In the genomic region with DNA sequence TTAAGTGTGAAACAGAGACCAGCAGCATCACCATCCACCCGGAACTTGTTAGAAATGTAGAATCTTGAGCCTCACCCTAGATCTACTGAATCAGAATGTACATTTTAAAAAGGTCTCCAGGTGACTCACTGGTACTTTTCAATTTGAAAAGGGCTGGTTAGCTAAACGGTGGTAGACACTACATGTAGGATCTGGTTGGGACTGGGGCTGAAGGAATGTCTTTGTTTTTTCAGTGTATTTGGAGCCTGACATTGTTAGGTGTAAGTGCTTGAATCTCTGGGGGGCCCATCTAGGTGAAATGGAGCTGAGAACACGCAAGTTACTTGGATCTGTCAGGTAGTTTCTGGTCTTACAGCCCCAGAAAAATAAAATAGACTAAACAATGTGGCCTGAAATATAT, we compare ENCODE assay signal across 22 cellular contexts. TPM values are rescaled to one million over a fixed set of nuclear protein-coding genes. Genes with fewer than 3 reads are reported as not detected.
DNase-seq lines count a peak whose midpoint lies in the region; ATAC-seq, FAIRE-seq and TF ChIP-seq lines count a peak whose summit lies in the region.
"Had no signal": no experiment of that assay in that cellular context is flagged by ENCODE, and none has a peak within 500 bp of the region (broad histone marks: within the 10 kb centered on the region; RNA-seq: fewer than 3 reads in every experiment).

No MANE protein-coding gene starts in this region.

- no peak for TF ChIP-seq POLR2A in A549 (IDR thresholded peaks at IDR 0.05; ENCODE audit: low read length)

- no peak overlapping the region for H3K4me3 ChIP-seq in A549
- no peak overlapping the region for H3K4me3 ChIP-seq in H7 (ENCODE audit: insufficient read depth, low read depth, low read length)
- peak overlapping the region; percentile 26; the same call in 1 of the 2 replicates for H3K4me3 ChIP-seq in iPS-20b (ENCODE audit: low read length)
- H3K4me3 ChIP-seq: breast epithelium, coronary artery, mucosa of descending colon, prostate gland, suprapubic skin had no signal

- H3K4me1 ChIP-seq in A549 (peaks cover 9% of the 10 kb centered on the region; the same call in 1 of the 3 replicates), iPS-20b (ENCODE audit: insufficient read depth, low read length) (peaks cover 17% of the 10 kb centered on the region)
- H3K4me1 ChIP-seq: breast epithelium, prostate gland, suprapubic skin had no signal

- H3K9me3 ChIP-seq in A549 (no peaks in the 10 kb centered on the region), iPS-20b (ENCODE audit: insufficient read depth, low read depth, low read length) (no peaks in the 10 kb centered on the region)
- H3K9me3 ChIP-seq: breast epithelium, mucosa of descending colon, prostate gland, suprapubic skin had no signal

- peak; percentile 37 to 54; a peak in 3 of 6 replicates for ATAC-seq in A549
- no peak for ATAC-seq in HG03439 (IDR thresholded peaks at IDR 0.05; ENCODE audit: unreplicated experiment)
- ATAC-seq: mucosa of descending colon, Right ventricle myocardium inferior had no signal

- CTCF ChIA-PET in A549 (lab: Yijun Ruan, JAX) = interaction anchor here (1.2 kb wide), 1 partner anchor 16 kb away, joined by 3 read pairs; no protein-coding TSS in a partner anchor

- 42% methylated on average over 3 of the region's 3 CpGs for WGBS in A549 (ENCODE audit: missing lambda C conversion rate)

- no peak for TF ChIP-seq EP300 in A549 (IDR thresholded peaks at IDR 0.05)

- no peaks in the 10 kb centered on the region for H3K27me3 ChIP-seq in H7 (ENCODE audit: control insufficient read depth, insufficient read depth, low read length)
- no peaks in the 10 kb centered on the region for H3K27me3 ChIP-seq in iPS-20b (ENCODE audit: insufficient read depth, low read length)
- H3K27me3 ChIP-seq: breast epithelium, suprapubic skin had no signal

- peak overlapping the region in 1 of 2 experiments; percentile 18; a peak in 1 of 6 replicates for H3K27ac ChIP-seq in A549
- H3K27ac ChIP-seq in iPS-20b (ENCODE audit: low read length) = peak overlapping the region; percentile 6
- H3K27ac ChIP-seq: breast epithelium, coronary artery, prostate gland, suprapubic skin had no signal

- no peak for TF ChIP-seq CTCF in A549 (IDR thresholded peaks at IDR 0.05)

- TF ChIP-seq RAD21 in A549 (conservative IDR thresholded peaks at IDR 0.05 in 1 of 2, IDR thresholded peaks at IDR 0.05 in 1 of 2) = no peak

- peak in 1 of 2 experiments; percentile 12 for DNase-seq in A549 (ENCODE audit: low read depth in 1 of 2, low spot score in 1 of 2)
- peak; percentile 79 for DNase-seq in H7
- peak; percentile 13 for DNase-seq in astrocyte of the hippocampus (ENCODE audit: low read depth, low spot score)
- no peak for DNase-seq in NCI-H2196 (lab: John Stamatoyannopoulos, UW; ENCODE audit: unreplicated experiment)
- DNase-seq in D341Med (ENCODE audit: low spot score) = no peak
- no peak for DNase-seq in NCI-H2081 (lab: John Stamatoyannopoulos, UW)
- DNase-seq: activated CD4-positive, alpha-beta memory T cell treated with anti-CD3 and anti-CD28 coated beads, Interleukin-2, amount 10 ng/mL, durations not matched to agents 7 days and 5 days; activated CD4-positive, CD25-positive, alpha-beta regulatory T cell; activated T-cell treated with anti-CD3 and anti-CD28 coated beads for 4 hours; C1 segment of cervical spinal cord; mucosa of descending colon; NCI-H2107; NCI-H526; T1000 had no signal

- H3K9ac ChIP-seq in iPS-20b (ENCODE audit: low read depth, low read length) = peak overlapping the region; percentile 69

- POLR2A ChIA-PET in A549 (lab: Yijun Ruan, JAX) = no interaction called here

- H3K36me3 ChIP-seq in H7 (replicated peaks; ENCODE audit: control insufficient read depth, insufficient read depth, low read length) (no peaks in the 10 kb centered on the region), iPS-20b (ENCODE audit: insufficient read depth, low read depth, low read length) (no peaks in the 10 kb centered on the region)
- H3K36me3 ChIP-seq: breast epithelium, prostate gland, suprapubic skin had no signal

- no peak for FAIRE-seq in A549 (lab: Jason Lieb, UNC)
- FAIRE-seq: urothelium cell line had no signal

- peak overlapping the region; percentile 17; the same call in 1 of the 3 replicates for H3K4me2 ChIP-seq in A549

TF ChIP-seq in A549, 52 proteins besides CTCF, POLR2A, EP300 and RAD21:
- TF ChIP-seq FOXS1 (CRISPR knock-in tag; IDR thresholded peaks at IDR 0.05) (no peak), HOXA7 (CRISPR knock-in tag; IDR thresholded peaks at IDR 0.05) (no peak), ESRRA (IDR thresholded peaks at IDR 0.05; ENCODE audit: borderline replicate concordance, low read length) (no peak), KDM1A (IDR thresholded peaks at IDR 0.05; ENCODE audit: low read depth) (no peak), CBX2 (IDR thresholded peaks at IDR 0.05; ENCODE audit: borderline replicate concordance, low read depth) (no peak), TP53 (CRISPR knock-in tag; IDR thresholded peaks at IDR 0.05) (no peak), NPAS2 (CRISPR knock-in tag; IDR thresholded peaks at IDR 0.05; ENCODE audit: borderline replicate concordance) (no peak), GATA3 (IDR thresholded peaks at IDR 0.05; ENCODE audit: borderline replicate concordance) (no peak)

RNA-seq across cellular contexts. Expression of gene XPO1, which starts 44.0 kb away (rescaled TPM):
- polyA plus RNA-seq in A549 (2011; rRNA removed) (173 and 216 TPM in 2 replicates), A549 (2017; fragmentation: RNase III; extraction: RNeasy Plus Mini Kit Qiagen cat#74134 plus additional on column Dnase treatment) (152 to 154 TPM (median 153 TPM) in 3 replicates)
- 52.6 and 56.2 TPM in 2 replicates for polyA plus RNA-seq in A549 (2012; cell fraction: cytosol; rRNA removed)
- 41.9 and 72.3 TPM in 2 replicates for polyA plus RNA-seq in A549 (2012; cell fraction: nucleus; rRNA removed)
- 77.7 and 97.4 TPM in 2 replicates for polyA minus RNA-seq in A549 (2011; rRNA and poly(A)+ RNA removed)
- total RNA-seq in H7 (2014; rRNA removed; shearing (Covaris generic)) = 197 and 279 TPM in 2 replicates

Comparison
In these comparisons a context has a peak if more than half of its experiments do, and no peak if none do; other contexts are left out.
1. DNase-seq: peak in H7 (single experiment) and astrocyte of the hippocampus (single experiment); none in NCI-H2196 (single experiment), D341Med (single experiment) and NCI-H2081 (0 of 2).